Comparison of ENCODE assay signal across 8 cellular contexts in the genomic region with DNA sequence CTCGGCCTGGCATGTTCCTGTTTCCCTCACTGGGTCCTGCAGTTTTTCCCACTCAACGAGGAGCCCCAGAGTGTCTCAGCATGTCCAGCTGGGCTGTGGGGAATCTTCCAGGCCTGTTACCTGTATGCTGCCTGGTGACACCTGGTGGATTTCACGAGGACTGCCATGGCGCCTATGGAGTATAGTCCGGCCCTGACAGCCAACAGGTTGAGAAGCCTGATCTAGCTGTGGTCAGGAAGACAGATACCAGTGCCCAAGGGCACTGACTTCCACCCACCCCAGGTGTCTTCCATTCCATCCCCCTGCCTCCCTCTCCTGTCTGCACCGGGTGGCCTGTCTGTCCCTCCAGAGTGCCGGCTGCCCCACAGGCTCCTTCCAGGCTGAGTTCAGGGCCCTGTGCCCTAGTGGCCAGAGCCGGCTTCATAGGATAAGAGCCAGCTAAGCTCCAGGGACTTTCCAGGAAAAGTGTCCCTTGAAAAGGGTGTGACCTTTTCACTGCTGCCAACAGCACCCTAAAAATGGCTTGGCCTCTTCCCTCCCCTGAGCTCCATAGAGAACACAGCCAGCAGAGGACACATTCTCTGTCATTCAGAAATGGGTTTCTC.
A peak's percentile ranks its signal among the peaks of the same experiment; 100 is the strongest.
DNase-seq lines count a peak whose midpoint lies in the region; ATAC-seq and TF ChIP-seq lines count a peak whose summit lies in the region.
"Not testable (repeated sequence)": the region's sequence is repeated elsewhere in the genome, so short reads cannot be mapped to it uniquely, and the experiment has no call there.

No MANE protein-coding gene starts in this region.

- not testable (repeated sequence) for H3K27me3 ChIP-seq in WERI-Rb-1 (ENCODE audit: insufficient read depth, low read depth, severe bottlenecking); body of pancreas; foreskin keratinocyte; stomach

- H3K9me3 ChIP-seq in WERI-Rb-1 (ENCODE audit: severe bottlenecking); body of pancreas; stomach: not testable (repeated sequence)

- not testable (repeated sequence) for H3K4me1 ChIP-seq in body of pancreas, foreskin keratinocyte, stomach

- peak; percentile 33; the same call in 1 of the 2 replicates for TF ChIP-seq CTCF in WERI-Rb-1 (IDR thresholded peaks at IDR 0.05; ENCODE audit: low read depth, low read length)
- TF ChIP-seq CTCF in body of pancreas (IDR thresholded peaks at IDR 0.05), result peak in 5 of 7 experiments; percentile 15 to 52 (median 45)
- TF ChIP-seq CTCF in foreskin keratinocyte (conservative IDR thresholded peaks at IDR 0.05), result peak; percentile 44
- TF ChIP-seq CTCF in stomach (IDR thresholded peaks at IDR 0.05), result peak in 1 of 7 experiments; percentile 28

- not testable (repeated sequence) for TF ChIP-seq POLR2A in body of pancreas (IDR thresholded peaks at IDR 0.05); stomach (IDR thresholded peaks at IDR 0.05)

- not testable (repeated sequence) for TF ChIP-seq EP300 in stomach (IDR thresholded peaks at IDR 0.05)

- not testable (repeated sequence) for H3K27ac ChIP-seq in WERI-Rb-1, body of pancreas, foreskin keratinocyte, stomach

- intact Hi-C loops in body of pancreas (cut with DNase I); stomach (cut with DNase I; ENCODE audit: low total_unique reads): not testable (repeated sequence)

- peak; percentile 72 for DNase-seq in DMS53 (lab: John Stamatoyannopoulos, UW)
- peak; percentile 11 for DNase-seq in HK-2 (ENCODE audit: unreplicated experiment)
- peak; percentile 10 for DNase-seq in NCI-H748 (lab: John Stamatoyannopoulos, UW; ENCODE audit: unreplicated experiment)
- peak; percentile 78 for DNase-seq in WERI-Rb-1
- DNase-seq in body of pancreas, result peak; percentile 76 to 87 (median 78)
- DNase-seq in foreskin keratinocyte, result not testable (repeated sequence)
- DNase-seq in left kidney (ENCODE audit: low read depth, low spot score), result peak; percentile 42
- peak; percentile 76 for DNase-seq in stomach

- H3K4me3 ChIP-seq in WERI-Rb-1 (ENCODE audit: low read depth, low read length); body of pancreas; stomach: not testable (repeated sequence)

- ATAC-seq in body of pancreas, foreskin keratinocyte: not testable (repeated sequence)

- 43 to 53% methylated on average over 4 to 7 of the region's 8 CpGs for WGBS in body of pancreas, 2 donors
- 52 to 80% (median 66%) methylated on average over 7 to 8 of the region's 8 CpGs for WGBS in stomach, 5 donors

- H3K36me3 ChIP-seq in WERI-Rb-1; body of pancreas (replicated peaks in 1 of 2; ENCODE audit: insufficient read depth in 1 of 2, low read depth in 2 of 2); stomach: not testable (repeated sequence)
